12 cellular contexts compared by ENCODE assay signal in genomic region chr3:106247902-106248684, GRCh38.
DNase-seq lines count a peak whose midpoint lies in the region; ATAC-seq and TF ChIP-seq lines count a peak whose summit lies in the region.
"Had no signal": no experiment of that assay in that cellular context is flagged by ENCODE, and none has a peak within 500 bp of the region (broad histone marks: within the 10 kb centered on the region; RNA-seq: fewer than 3 reads in every experiment).

No MANE protein-coding gene starts in this region.

- H3K36me3 ChIP-seq in thyroid gland: no peaks in the 10 kb centered on the region
- H3K36me3 ChIP-seq: adrenal gland had no signal

- DNase-seq in GM04504 (ENCODE audit: low read depth) (peak; percentile 11), fibroblast of gingiva (ENCODE audit: low read depth) (peak; percentile 49), thyroid gland (no peak), cortex of kidney (lab: John Stamatoyannopoulos, UW) (no peak)
- DNase-seq: activated B cell treated with CpG ODN at 0.5 μM for 24 hours; adrenal gland; CD8-positive, alpha-beta memory T cell; NCI-H2081 treated with DMSO at 0.1 percent for 48 hours had no signal

- ATAC-seq in GM19043 (IDR thresholded peaks at IDR 0.05; ENCODE audit: low read depth, unreplicated experiment) (peak; percentile 46), HG03432 (IDR thresholded peaks at IDR 0.05; ENCODE audit: unreplicated experiment) (peak; percentile 69), GM21737 (IDR thresholded peaks at IDR 0.05; ENCODE audit: unreplicated experiment) (no peak), GM18498 (IDR thresholded peaks at IDR 0.05; ENCODE audit: unreplicated experiment) (no peak)

- no peaks in the 10 kb centered on the region for H3K4me1 ChIP-seq in thyroid gland
- H3K4me1 ChIP-seq: adrenal gland had no signal

- intact Hi-C loops in thyroid gland (cut with DNase I): no loop called here

- H3K9me3 ChIP-seq in thyroid gland: no peaks in the 10 kb centered on the region

- H3K27me3 ChIP-seq in thyroid gland: no peaks in the 10 kb centered on the region
- H3K27me3 ChIP-seq: adrenal gland had no signal

- no peak for TF ChIP-seq POLR2A in thyroid gland (IDR thresholded peaks at IDR 0.05)

- H3K27ac ChIP-seq in thyroid gland: no peak overlapping the region
- H3K27ac ChIP-seq: adrenal gland had no signal

- no peak for TF ChIP-seq CTCF in thyroid gland (IDR thresholded peaks at IDR 0.05)

- 82 to 94% methylated on average over 5 of the region's 5 CpGs for WGBS in thyroid gland, 2 donors

- no peak overlapping the region for H3K4me3 ChIP-seq in thyroid gland (replicated peaks in 1 of 3)
- H3K4me3 ChIP-seq: adrenal gland had no signal

Comparison
In these comparisons a context has a peak if more than half of its experiments do, and no peak if none do; other contexts are left out.
1. DNase-seq: peak in GM04504 (single experiment) and fibroblast of gingiva (single experiment); none in thyroid gland (0 of 2) and cortex of kidney (single experiment).
2. ATAC-seq: peak in GM19043 (single experiment) and HG03432 (single experiment); none in GM21737 (single experiment) and GM18498 (single experiment).